In genomic region chr1:155133799-155134281, GRCh38 we compare ENCODE assay signal across 12 cellular contexts. TPM values are rescaled to one million over a fixed set of nuclear protein-coding genes. Genes with fewer than 3 reads are reported as not detected.
DNase-seq lines count a peak whose midpoint lies in the region; ATAC-seq and TF ChIP-seq lines count a peak whose summit lies in the region.
"Had no signal": no experiment of that assay in that cellular context is flagged by ENCODE, and none has a peak within 500 bp of the region (broad histone marks: within the 10 kb centered on the region; RNA-seq: fewer than 3 reads in every experiment).

No MANE protein-coding gene starts in this region.

- no peak overlapping the region for H2BK120ac ChIP-seq in mesenchymal stem cell (ENCODE audit: low read depth, low read length)

- intact Hi-C loops in HCT116 (cut with micrococcal nuclease) = loop anchor here (2.0 kb wide), 2 partner anchors 33 to 43 kb away; no protein-coding TSS in a partner anchor
- intact Hi-C loops in mammary epithelial cell (cut with micrococcal nuclease) = no loop called here

- H4K8ac ChIP-seq in mesenchymal stem cell (ENCODE audit: low read length) = no peak overlapping the region

- H2AFZ ChIP-seq in HCT116 (ENCODE audit: low read depth, low read length, poor library complexity, severe bottlenecking) (no peak overlapping the region), mammary epithelial cell (ENCODE audit: low read depth, low read length) (no peak overlapping the region), mesenchymal stem cell (ENCODE audit: low read depth, low read length) (no peak overlapping the region)

- BruUV-seq in HCT116 (replicated peaks; lab: Mats Ljungman, UMichigan) (no TSS peak), mammary epithelial cell (replicated peaks; lab: Mats Ljungman, UMichigan) (no TSS peak)

- no peak overlapping the region for H2AK5ac ChIP-seq in mesenchymal stem cell (ENCODE audit: low read length, severe bottlenecking)

- peaks cover 30% of the 10 kb centered on the region for H3K4me1 Mint-ChIP-seq in T-helper 2 cell treated with Interferon-gamma antibody and Interleukin-4, amounts not matched to agents 5 μg/mL and 100 μg/mL, for 36 hours (ENCODE audit: low read depth)

- in situ Hi-C loops in mammary epithelial cell (cut with MboI; ENCODE audit: low sequenced_read_pairs in 2 of 2) = no loop called here

- TF ChIP-seq EP300 in suprapubic skin (IDR thresholded peaks at IDR 0.05) = no peak

- TF ChIP-seq RAD21 in HCT116 (IDR thresholded peaks at IDR 0.05; ENCODE audit: low read depth) = no peak

- dilution Hi-C loops in mammary epithelial cell (cut with HindIII; ENCODE audit: low sequenced_read_pairs) = no loop called here

- no peak overlapping the region for H3K23ac ChIP-seq in mesenchymal stem cell (ENCODE audit: low read length in 2 of 2)

- H3K18ac ChIP-seq in mesenchymal stem cell (ENCODE audit: low read depth in 1 of 2, low read length in 2 of 2) = no peak overlapping the region

- H3K4me3 Mint-ChIP-seq in T-helper 2 cell treated with Interferon-gamma antibody and Interleukin-4, amounts not matched to agents 5 μg/mL and 100 μg/mL, for 36 hours = no peak overlapping the region

- H3K36me3 ChIP-seq in HCT116 (ENCODE audit: control insufficient read depth in 1 of 2, insufficient read depth in 2 of 2, low read length in 2 of 2) (peaks cover 15 to 33% of the 10 kb centered on the region in 2 experiments; a peak in 3 of 4 replicates), mammary epithelial cell (ENCODE audit: insufficient read depth, low read length) (peaks cover 17% of the 10 kb centered on the region), mesenchymal stem cell (ENCODE audit: control insufficient read depth in 1 of 2, insufficient read depth in 2 of 2, low read depth in 1 of 2, low read length in 2 of 2) (peaks cover 14 to 26% of the 10 kb centered on the region in 2 experiments), suprapubic skin (peaks cover 30% of the 10 kb centered on the region)

- H2BK5ac ChIP-seq in mesenchymal stem cell (ENCODE audit: low read depth, low read length, poor library complexity, severe bottlenecking) = no peak overlapping the region

- peak overlapping the region in 1 of 2 experiments; percentile 97 for H2BK12ac ChIP-seq in mesenchymal stem cell (ENCODE audit: low read length in 2 of 2)

- no peak for TF ChIP-seq POLR2A in HCT116 (IDR thresholded peaks at IDR 0.05; ENCODE audit: borderline replicate concordance, extremely low read depth, insufficient read depth, insufficient read length)
- TF ChIP-seq POLR2A in suprapubic skin (IDR thresholded peaks at IDR 0.05) = no peak

- H3K79me2 ChIP-seq in HCT116 (ENCODE audit: insufficient read depth, low read length) (peaks cover 57% of the 10 kb centered on the region), mammary epithelial cell (ENCODE audit: insufficient read depth, low read length) (peaks cover 50% of the 10 kb centered on the region)

- RAD21 ChIA-PET in HCT116 (lab: Charles Lee; ENCODE audit: low non-redundant PET in 1 of 2, low total read pairs in 2 of 2, uncharacterized antibody in 2 of 2, unreplicated experiment in 2 of 2) = no interaction called here

- no peak overlapping the region; a peak in 2 of 4 replicates for H3K4me3 ChIP-seq in HCT116 (replicated peaks in 1 of 2; ENCODE audit: low read depth in 1 of 2, low read length in 2 of 2)
- no peak overlapping the region for H3K4me3 ChIP-seq in mammary epithelial cell (replicated peaks in 1 of 3; ENCODE audit: insufficient read depth in 1 of 3, low read depth in 2 of 3, low read length in 3 of 3)
- H3K4me3 ChIP-seq in mesenchymal stem cell (ENCODE audit: insufficient read depth in 1 of 2, low read depth in 1 of 2, low read length in 2 of 2) = no peak overlapping the region
- peak overlapping the region; percentile 61 for H3K4me3 ChIP-seq in suprapubic skin

- H3K36me3 Mint-ChIP-seq in T-helper 2 cell treated with Interferon-gamma antibody and Interleukin-4, amounts not matched to agents 5 μg/mL and 100 μg/mL, for 36 hours (ENCODE audit: low read depth) = peaks cover 18% of the 10 kb centered on the region

- no peak overlapping the region for H3K14ac ChIP-seq in mesenchymal stem cell (ENCODE audit: low read length in 2 of 2)

- H2BK15ac ChIP-seq in mesenchymal stem cell (ENCODE audit: low read depth, poor library complexity, severe bottlenecking) = no peak overlapping the region

- peaks cover 12% of the 10 kb centered on the region for H3K79me1 ChIP-seq in mesenchymal stem cell (replicated peaks; ENCODE audit: low read length, poor library complexity, severe bottlenecking)

- peaks cover 9% of the 10 kb centered on the region for H3K27me3 Mint-ChIP-seq in T-helper 2 cell treated with Interferon-gamma antibody and Interleukin-4, amounts not matched to agents 5 μg/mL and 100 μg/mL, for 36 hours (ENCODE audit: low read depth)

- H3K4me1 ChIP-seq in HCT116 (ENCODE audit: control insufficient read depth in 1 of 2, insufficient read depth in 2 of 2, low read length in 2 of 2) (peaks cover 40 to 78% of the 10 kb centered on the region in 2 experiments), mammary epithelial cell (ENCODE audit: insufficient read depth, low read length) (peaks cover 56% of the 10 kb centered on the region), mesenchymal stem cell (ENCODE audit: control insufficient read depth, insufficient read depth, low read depth, low read length) (peaks cover 37% of the 10 kb centered on the region), suprapubic skin (peaks cover 81% of the 10 kb centered on the region)

- H3K9me2 ChIP-seq in HCT116 (ENCODE audit: insufficient read depth) = no peaks in the 10 kb centered on the region

- CTCF ChIA-PET in HCT116 (lab: Charles Lee) = interaction anchor here (1.3 to 2.2 kb wide), 3 partner anchors 34 to 49 kb away, joined by 4 to 10 read pairs (median 5); partner anchors contain the start of gene KRTCAP2
- CTCF ChIA-PET in mammary epithelial cell (lab: Charles Lee; ENCODE audit: low non-redundant PET) = no interaction called here

- no peak for ATAC-seq in HCT116
- ATAC-seq in GM18909 (IDR thresholded peaks at IDR 0.05; ENCODE audit: poor library complexity, unreplicated experiment) = no peak
- ATAC-seq: activated T-cell treated with anti-CD3 and anti-CD28 coated beads, Interleukin-2, amount 50 U/mL, for 72 hours had no signal

- no peak overlapping the region for H4K91ac ChIP-seq in mesenchymal stem cell (ENCODE audit: low read length)

- H3K27me3 ChIP-seq in HCT116 (ENCODE audit: insufficient read depth, low read length) = no peaks in the 10 kb centered on the region
- no peaks in the 10 kb centered on the region for H3K27me3 ChIP-seq in mammary epithelial cell (ENCODE audit: insufficient read depth, low read length)
- H3K27me3 ChIP-seq in mesenchymal stem cell (ENCODE audit: control insufficient read depth in 1 of 2, insufficient read depth in 1 of 2, low read length in 2 of 2) = peaks cover 2 to 20% of the 10 kb centered on the region in 2 experiments
- no peaks in the 10 kb centered on the region for H3K27me3 ChIP-seq in suprapubic skin
- H3K27me3 ChIP-seq: MG63 had no signal

- H3K9me3 Mint-ChIP-seq in T-helper 2 cell treated with Interferon-gamma antibody and Interleukin-4, amounts not matched to agents 5 μg/mL and 100 μg/mL, for 36 hours = no peaks in the 10 kb centered on the region
- H3K9me3 Mint-ChIP-seq: activated T-cell treated with anti-CD3 and anti-CD28 coated beads, Interleukin-2, amount 50 U/mL, for 72 hours had no signal

- no peak overlapping the region for H3K4ac ChIP-seq in mesenchymal stem cell (ENCODE audit: low read depth in 1 of 2, low read length in 2 of 2)

- H3K4me2 ChIP-seq in HCT116 (ENCODE audit: low read length) = peak overlapping the region; percentile 89
- no peak overlapping the region for H3K4me2 ChIP-seq in mammary epithelial cell (ENCODE audit: insufficient read depth, low read depth, low read length)
- no peak overlapping the region for H3K4me2 ChIP-seq in mesenchymal stem cell (ENCODE audit: low read length, poor library complexity, severe bottlenecking)

- H4K20me1 ChIP-seq in HCT116 (ENCODE audit: insufficient read depth) (no peaks in the 10 kb centered on the region), mammary epithelial cell (ENCODE audit: insufficient read depth, low read length) (no peaks in the 10 kb centered on the region)

- DNase-seq in HCT116 (ENCODE audit: low read depth, low spot score) = no peak
- no peak for DNase-seq in mammary epithelial cell
- DNase-seq in mesenchymal stem cell = no peak
- DNase-seq in suprapubic skin (ENCODE audit: low spot score in 2 of 2) = no peak
- no peak for DNase-seq in activated CD8-positive, alpha-beta memory T cell treated with anti-CD3 and anti-CD28 coated beads, Interleukin-2, amount 50 U/mL, for 48 hours
- DNase-seq in kidney glomerular epithelial cell (lab: John Stamatoyannopoulos, UW) = no peak
- no peak for DNase-seq in T-helper 2 cell treated with Interferon-gamma antibody and Interleukin-4, amounts not matched to agents 5 μg/mL and 100 μg/mL, for 36 hours (ENCODE audit: low spot score)
- DNase-seq: activated T-cell treated with anti-CD3 and anti-CD28 coated beads, Interleukin-2, amount 50 U/mL, for 72 hours; MG63; NCI-H446 had no signal

- H3K27ac ChIP-seq in HCT116 (ENCODE audit: low read depth, low read length) (peak overlapping the region; percentile 95), mammary epithelial cell (ENCODE audit: insufficient read depth, low read depth, low read length) (peak overlapping the region; percentile 91), mesenchymal stem cell (ENCODE audit: low read length, poor library complexity, severe bottlenecking) (no peak overlapping the region), suprapubic skin (peak overlapping the region; percentile 100)

- no peak overlapping the region for H3K27ac Mint-ChIP-seq in T-helper 2 cell treated with Interferon-gamma antibody and Interleukin-4, amounts not matched to agents 5 μg/mL and 100 μg/mL, for 36 hours

- 73% methylated on average over 7 of the region's 7 CpGs for WGBS in mammary epithelial cell (ENCODE audit: low coverage, missing lambda C conversion rate)
- whole genome bisulfite sequencing in mesenchymal stem cell = 90% methylated on average over 7 of the region's 7 CpGs
- 50% methylated on average over 4 of the region's 7 CpGs for WGBS in suprapubic skin

- POLR2A ChIA-PET in HCT116 (lab: Charles Lee) = no interaction called here

- H3K9me3 ChIP-seq in HCT116 (ENCODE audit: control insufficient read depth in 1 of 2, insufficient read depth in 1 of 2, low read depth in 1 of 2, low read length in 2 of 2) = no peaks in the 10 kb centered on the region
- no peaks in the 10 kb centered on the region for H3K9me3 ChIP-seq in mammary epithelial cell (replicated peaks; ENCODE audit: insufficient read depth, low read length)
- H3K9me3 ChIP-seq in mesenchymal stem cell (ENCODE audit: control insufficient read depth, low read length) = no peaks in the 10 kb centered on the region
- no peaks in the 10 kb centered on the region for H3K9me3 ChIP-seq in suprapubic skin
- H3K9me3 ChIP-seq: MG63 had no signal

- TF ChIP-seq CTCF in HCT116 (IDR thresholded peaks at IDR 0.05 in 2 of 3, conservative IDR thresholded peaks at IDR 0.05 in 1 of 3; ENCODE audit: borderline replicate concordance in 1 of 3, insufficient read depth in 1 of 3, low read depth in 2 of 3, low read length in 2 of 3) (no peak), mammary epithelial cell (conservative IDR thresholded peaks at IDR 0.05 in 1 of 2, IDR thresholded peaks at IDR 0.05 in 1 of 2; ENCODE audit: extremely low read depth in 1 of 2, insufficient read depth in 1 of 2, low read depth in 1 of 2, low read length in 2 of 2) (no peak), suprapubic skin (IDR thresholded peaks at IDR 0.05) (no peak)

- peak overlapping the region; percentile 97 for H3K9ac ChIP-seq in HCT116 (ENCODE audit: low read length)
- H3K9ac ChIP-seq in mammary epithelial cell (ENCODE audit: insufficient read depth, low read length) = no peak overlapping the region
- H3K9ac ChIP-seq in mesenchymal stem cell (ENCODE audit: low read length) = peak overlapping the region; percentile 98

RNA-seq across cellular contexts. Expression of gene SLC50A1, which starts 1.8 kb away (rescaled TPM):
- 49.9 TPM for total RNA-seq in HCT116 (2021; ENCODE audit: unreplicated experiment)
- 60.4 and 63.6 TPM in 2 replicates for polyA plus RNA-seq in HCT116 (2012)
- total RNA-seq in mammary epithelial cell = 10 to 100 TPM; 31.3 to 40.2 TPM
- 54.8 TPM for polyA plus RNA-seq in mammary epithelial cell
- polyA minus RNA-seq in mammary epithelial cell = 47.1 TPM
- 41.0 TPM for polyA plus RNA-seq in mesenchymal stem cell (2013, experiment 1 of 2)
- polyA plus RNA-seq in mesenchymal stem cell (2013, experiment 2 of 2) = 42.4 TPM
- total RNA-seq in suprapubic skin = 10 to 100 TPM; 27.9 to 56.1 (median 32.6) TPM

RNA-seq across cellular contexts. Expression of gene EFNA1, which starts 6.2 kb away (rescaled TPM):
- total RNA-seq in HCT116 (2021; ENCODE audit: unreplicated experiment) (19.7 TPM), mammary epithelial cell (10 to 100 TPM; 21.5 to 54.0 TPM), suprapubic skin (100 to 1,000 TPM in 3 of 4 donors, 10 to 100 TPM in 1; 88.9 to 198 (median 120) TPM)
- polyA plus RNA-seq in HCT116 (2012) = 31.3 and 39.6 TPM in 2 replicates
- polyA plus RNA-seq in mammary epithelial cell = 28.8 TPM
- 13.7 TPM for polyA minus RNA-seq in mammary epithelial cell
- polyA plus RNA-seq in mesenchymal stem cell (2013, experiment 1 of 2) = 0.62 TPM
- polyA plus RNA-seq in mesenchymal stem cell (2013, experiment 2 of 2) = 0.53 TPM
- total RNA-seq: fibroblast of lung had no signal

RNA-seq across cellular contexts. Expression of gene DPM3, which starts 6.5 kb away (rescaled TPM):
- 113 TPM for total RNA-seq in HCT116 (2021; ENCODE audit: unreplicated experiment)
- 188 and 190 TPM in 2 replicates for polyA plus RNA-seq in HCT116 (2012)
- total RNA-seq in mammary epithelial cell = 10 to 100 TPM; 27.2 to 67.9 TPM
- polyA plus RNA-seq in mammary epithelial cell = 76.4 TPM
- 1.8 TPM for polyA minus RNA-seq in mammary epithelial cell
- 176 TPM for polyA plus RNA-seq in mesenchymal stem cell (2013, experiment 1 of 2)
- 182 TPM for polyA plus RNA-seq in mesenchymal stem cell (2013, experiment 2 of 2)
- total RNA-seq in suprapubic skin = 10 to 100 TPM; 23.7 to 43.7 (median 30.2) TPM

RNA-seq across cellular contexts. Expression of gene KRTCAP2, which starts 39.3 kb away (rescaled TPM):
- 143 TPM for total RNA-seq in HCT116 (2021; ENCODE audit: unreplicated experiment)
- 289 and 294 TPM in 2 replicates for polyA plus RNA-seq in HCT116 (2012)
- 100 to 1,000 TPM in 1 of 2 donors, 10 to 100 TPM in 1; 62.7 to 177 TPM for total RNA-seq in mammary epithelial cell
- 188 TPM for polyA plus RNA-seq in mammary epithelial cell
- polyA minus RNA-seq in mammary epithelial cell = 164 TPM
- 350 TPM for polyA plus RNA-seq in mesenchymal stem cell (2013, experiment 1 of 2)
- polyA plus RNA-seq in mesenchymal stem cell (2013, experiment 2 of 2) = 358 TPM
- total RNA-seq in suprapubic skin = 100 to 1,000 TPM in 2 of 4 donors, 10 to 100 TPM in 2; 77.1 to 180 (median 113) TPM

RNA-seq across cellular contexts. Expression of gene TRIM46, which starts 39.8 kb away (rescaled TPM):
- total RNA-seq in HCT116 (2021; ENCODE audit: unreplicated experiment) (3.8 TPM), mammary epithelial cell (1 to 10 TPM; 5.0 to 5.2 TPM), suprapubic skin (under 1 TPM in 2 of 4 donors, not detected in 2; 0.34 to 0.80 TPM)
- 2.0 and 2.2 TPM in 2 replicates for polyA plus RNA-seq in HCT116 (2012)
- polyA plus RNA-seq in mammary epithelial cell = 2.0 TPM
- polyA minus RNA-seq in mammary epithelial cell = 0.67 TPM
- polyA plus RNA-seq in mesenchymal stem cell (2013, experiment 1 of 2) = 7.1 TPM
- 6.5 TPM for polyA plus RNA-seq in mesenchymal stem cell (2013, experiment 2 of 2)
